16 cellular contexts compared by ENCODE assay signal in genomic region chr15:58224068-58224467, GRCh38.
A peak's percentile ranks its signal among the peaks of the same experiment; 100 is the strongest.
DNase-seq lines count a peak whose midpoint lies in the region; ATAC-seq and TF ChIP-seq lines count a peak whose summit lies in the region.
"Had no signal": no experiment of that assay in that cellular context is flagged by ENCODE, and none has a peak within 500 bp of the region (broad histone marks: within the 10 kb centered on the region; RNA-seq: fewer than 3 reads in every experiment).

No MANE protein-coding gene starts in this region.

- in situ Hi-C loops in transverse colon (cut with MboI; ENCODE audit: low pct_ligation_motif_present in 1 of 4, low pct_unique_long_range_greater_than_20kb in 1 of 4, low sequenced_read_pairs in 3 of 4): no loop called here

- TF ChIP-seq POLR2A in transverse colon (IDR thresholded peaks at IDR 0.05): no peak

- no peak overlapping the region for H2BK120ac ChIP-seq in mesendoderm (ENCODE audit: low read depth, low read length)

- H3K9me3 ChIP-seq in adipocyte (ENCODE audit: control insufficient read depth, low read length) (peaks cover 6% of the 10 kb centered on the region), psoas muscle (peaks cover 7% of the 10 kb centered on the region), transverse colon (no peaks in the 10 kb centered on the region)

- no peak overlapping the region for H3K4ac ChIP-seq in mesendoderm (ENCODE audit: low read depth, low read length)

- no peak overlapping the region for H4K5ac ChIP-seq in mesendoderm (ENCODE audit: low read length)

- H3K27ac ChIP-seq in psoas muscle (no peak overlapping the region), RWPE1 (no peak overlapping the region), transverse colon (no peak overlapping the region), mesendoderm (ENCODE audit: low read depth, low read length) (no peak overlapping the region)
- H3K27ac ChIP-seq: esophagus muscularis mucosa, SK-N-MC, VCaP had no signal

- no peak overlapping the region for H4K8ac ChIP-seq in mesendoderm (ENCODE audit: low read depth, low read length)

- H3K4me1 ChIP-seq in adipocyte (ENCODE audit: control insufficient read depth, insufficient read depth, low read length) (peaks cover 27% of the 10 kb centered on the region), psoas muscle (peaks cover 18% of the 10 kb centered on the region), transverse colon (peaks cover 0 to 5% (median under 1%) of the 10 kb centered on the region in 4 donors), mesendoderm (ENCODE audit: control insufficient read depth, low read depth, low read length) (no peaks in the 10 kb centered on the region)

- no peak overlapping the region for H3K4me2 ChIP-seq in mesendoderm (ENCODE audit: low read length)

- no peaks in the 10 kb centered on the region for H3K79me1 ChIP-seq in mesendoderm (ENCODE audit: low read length)

- CTCF ChIA-PET in RWPE1 (lab: Yijun Ruan, JAX): no interaction called here

- H2BK5ac ChIP-seq in mesendoderm (ENCODE audit: low read length): no peak overlapping the region

- H3K27me3 ChIP-seq in adipocyte (replicated peaks; ENCODE audit: control insufficient read depth, insufficient read depth, low read length): no peaks in the 10 kb centered on the region
- H3K27me3 ChIP-seq in psoas muscle (ENCODE audit: insufficient read depth in 3 of 3, low read length in 2 of 3): no peaks in the 10 kb centered on the region
- no peaks in the 10 kb centered on the region for H3K27me3 ChIP-seq in transverse colon
- no peaks in the 10 kb centered on the region for H3K27me3 ChIP-seq in mesendoderm (ENCODE audit: insufficient read depth, low read length, poor library complexity)
- H3K27me3 ChIP-seq: esophagus muscularis mucosa had no signal

- no peak overlapping the region for H3K18ac ChIP-seq in mesendoderm (ENCODE audit: low read length)

- H3K4me3 ChIP-seq in adipocyte (ENCODE audit: low read length) (no peak overlapping the region), psoas muscle (no peak overlapping the region), transverse colon (no peak overlapping the region), mesendoderm (ENCODE audit: low read length) (no peak overlapping the region)
- H3K4me3 ChIP-seq: esophagus muscularis mucosa, SK-N-MC had no signal

- H3K36me3 ChIP-seq in adipocyte (ENCODE audit: control insufficient read depth, insufficient read depth, low read length, severe bottlenecking) (no peaks in the 10 kb centered on the region), psoas muscle (ENCODE audit: insufficient read depth in 1 of 2, low read depth in 1 of 2) (no peaks in the 10 kb centered on the region), transverse colon (no peaks in the 10 kb centered on the region), mesendoderm (ENCODE audit: control insufficient read depth, insufficient read depth, low read length) (no peaks in the 10 kb centered on the region)
- H3K36me3 ChIP-seq: esophagus muscularis mucosa had no signal

- no peak overlapping the region for H3K56ac ChIP-seq in mesendoderm (ENCODE audit: low read length)

- POLR2A ChIA-PET in RWPE1 (lab: Yijun Ruan, JAX; ENCODE audit: low non-redundant PET): no interaction called here

- TF ChIP-seq CTCF in psoas muscle (IDR thresholded peaks at IDR 0.05): no peak
- no peak for TF ChIP-seq CTCF in RWPE1 (conservative IDR thresholded peaks at IDR 0.05; ENCODE audit: low read depth)
- TF ChIP-seq CTCF in transverse colon (IDR thresholded peaks at IDR 0.05): no peak

- TF ChIP-seq EP300 in transverse colon (IDR thresholded peaks at IDR 0.05; ENCODE audit: low read depth): no peak

- no peaks in the 10 kb centered on the region for H3K79me2 ChIP-seq in mesendoderm (ENCODE audit: control insufficient read depth, insufficient read depth, low read length)

- H3K23ac ChIP-seq in mesendoderm (ENCODE audit: low read length): no peak overlapping the region

- ATAC-seq in psoas muscle: no peak
- ATAC-seq: activated CD8-positive, alpha-beta T cell treated with anti-CD3 and anti-CD28 coated beads for 36 hours; activated T-helper 17 cell treated with anti-CD3 and anti-CD28 coated beads, Interleukin-2, amount 50 U/mL, for 72 hours had no signal

- peak; percentile 70 for DNase-seq in H4 (ENCODE audit: low spot score)
- peak; percentile 41 for DNase-seq in adipocyte (ENCODE audit: low read depth)
- peak; percentile 51 for DNase-seq in globus pallidus (ENCODE audit: low spot score)
- peak; percentile 27 to 70 for DNase-seq in psoas muscle
- DNase-seq in RWPE1 (ENCODE audit: low spot score): no peak
- no peak for DNase-seq in SIG-M5 treated with dmso at 0.1 percent for 504 hours (lab: John Stamatoyannopoulos, UW; ENCODE audit: unreplicated experiment)
- DNase-seq in transverse colon: no peak
- DNase-seq in mesendoderm: no peak
- DNase-seq: activated CD8-positive, alpha-beta T cell treated with anti-CD3 and anti-CD28 coated beads for 36 hours; CD4-positive, alpha-beta T cell; EL; NCI-H1105 treated with DMSO at 0.1 percent for 48 hours had no signal

- intact Hi-C loops in psoas muscle (cut with DNase I): loop anchor here (10.0 kb wide), 4 partner anchors 51 to 541 kb away; no protein-coding TSS in a partner anchor
- intact Hi-C loops in transverse colon (cut with DNase I; ENCODE audit: low total_unique reads): no loop called here

- 49 to 59% (median 56%) methylated on average over 2 of the region's 2 CpGs for WGBS in psoas muscle, 3 donors
- 92 to 95% methylated on average over 2 of the region's 2 CpGs for WGBS in transverse colon (ENCODE audit: low coverage in 1 of 2), 2 donors
- WGBS in mesendoderm (ENCODE audit: extremely low coverage, insufficient coverage, low lambda C conversion rate): no CpG with 5 or more reads among the region's 2 CpGs

- no peak overlapping the region for H2AK5ac ChIP-seq in mesendoderm (ENCODE audit: low read length)

- H3K9ac ChIP-seq in adipocyte (ENCODE audit: low read length) (no peak overlapping the region), mesendoderm (ENCODE audit: low read length) (no peak overlapping the region)

- no peak overlapping the region for H2BK15ac ChIP-seq in mesendoderm (replicated peaks; ENCODE audit: low read depth)

Comparison
In these comparisons a context has a peak if more than half of its experiments do, and no peak if none do; other contexts are left out.
1. DNase-seq: peak in H4 (single experiment), adipocyte (single experiment), globus pallidus (single experiment) and psoas muscle (2 of 2); none in RWPE1 (single experiment), SIG-M5 treated with dmso at 0.1 percent for 504 hours (single experiment), transverse colon (single experiment) and mesendoderm (single experiment).